In the genomic region with DNA sequence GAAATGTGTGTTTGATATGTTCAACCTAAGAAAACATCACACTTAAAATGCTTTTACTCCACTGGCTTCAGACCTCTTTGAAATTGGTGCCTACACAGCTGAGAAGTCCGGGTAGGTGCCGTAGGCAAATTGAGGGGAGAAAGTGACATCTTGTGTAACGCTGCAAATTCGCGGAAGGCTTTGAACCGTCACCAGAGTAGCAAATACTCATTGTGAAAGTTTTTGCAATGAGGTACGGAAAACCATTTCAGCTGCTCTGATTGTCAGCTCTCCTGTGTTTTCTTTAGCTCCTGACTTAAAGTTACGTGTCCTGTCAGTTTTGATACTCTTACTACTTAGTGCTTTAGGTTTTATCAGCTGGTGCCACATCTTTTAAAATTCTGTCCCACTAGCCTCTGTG, we compare ENCODE assay signal across 8 cellular contexts.
DNase-seq lines count a peak whose midpoint lies in the region; ATAC-seq, FAIRE-seq and TF ChIP-seq lines count a peak whose summit lies in the region.

No MANE protein-coding gene starts in this region.

- no peak for TF ChIP-seq CTCF in GM12865 (IDR thresholded peaks at IDR 0.05; ENCODE audit: insufficient read depth, low read depth, low read length, missing control alignments)
- TF ChIP-seq CTCF in left lung (IDR thresholded peaks at IDR 0.05), result no peak

- H3K27ac ChIP-seq in left lung (peak overlapping the region in 1 of 2 donors; percentile 33), GM23248 (no peak overlapping the region)

- ATAC-seq in GM21360 (IDR thresholded peaks at IDR 0.05; ENCODE audit: unreplicated experiment) (peak; percentile 97), HG03571 (IDR thresholded peaks at IDR 0.05; ENCODE audit: unreplicated experiment) (peak; percentile 71), left lung (peak; percentile 37)

- no peak for FAIRE-seq in HTR-8/SVneo (lab: Jason Lieb, UNC)

- no peak overlapping the region for H3K4me2 ChIP-seq in GM23248 (ENCODE audit: unreplicated experiment)

- DNase-seq in GM12865 (ENCODE audit: low read depth) (peak; percentile 80), left lung (no peak), GM23248 (no peak), iPS-NIHi11 (ENCODE audit: low spot score) (no peak), posterior vena cava (ENCODE audit: low spot score) (no peak), HTR-8/SVneo (ENCODE audit: insufficient read length, low spot score) (no peak)

- in situ Hi-C loops in GM23248 (cut with MboI), result no loop called here

- intact Hi-C loops in left lung (cut with DNase I), result no loop called here
- intact Hi-C loops in posterior vena cava (cut with DNase I), result no loop called here

- H3K4me1 ChIP-seq in left lung, result peaks cover 12 to 16% of the 10 kb centered on the region in 2 donors
- peaks cover 4% of the 10 kb centered on the region for H3K4me1 ChIP-seq in GM23248 (ENCODE audit: insufficient read depth)

- H3F3A ChIP-seq in GM23248 (ENCODE audit: insufficient read depth), result no peaks in the 10 kb centered on the region

- H3K9me3 ChIP-seq in left lung (no peaks in the 10 kb centered on the region), GM23248 (ENCODE audit: low read depth) (no peaks in the 10 kb centered on the region)

- H3K4me3 ChIP-seq in GM12865 (ENCODE audit: low read depth, low read length) (no peak overlapping the region), left lung (no peak overlapping the region), GM23248 (no peak overlapping the region)

- no peaks in the 10 kb centered on the region for H3K79me2 ChIP-seq in GM23248 (ENCODE audit: insufficient read depth)

- no peaks in the 10 kb centered on the region for H3K27me3 ChIP-seq in left lung
- H3K27me3 ChIP-seq in GM23248 (replicated peaks; ENCODE audit: insufficient read depth), result peaks cover 6% of the 10 kb centered on the region

- no peak overlapping the region for H3K9ac ChIP-seq in GM23248

- WGBS in GM23248 (ENCODE audit: low coverage in 1 of 2, low lambda C conversion rate in 2 of 2, missing lambda C conversion rate in 2 of 2), 2 experiments, result 59 to 60% methylated on average over 8 of the region's 8 CpGs

- H2AFZ ChIP-seq in GM23248, result no peak overlapping the region

- no peaks in the 10 kb centered on the region for H3K9me2 ChIP-seq in GM23248 (ENCODE audit: insufficient read depth)

- no peaks in the 10 kb centered on the region for H4K20me1 ChIP-seq in GM23248 (ENCODE audit: insufficient read depth)

- H3K36me3 ChIP-seq in left lung, result no peaks in the 10 kb centered on the region
- no peaks in the 10 kb centered on the region for H3K36me3 ChIP-seq in GM23248 (ENCODE audit: low read depth)

Comparison
In these comparisons a context has a peak if more than half of its experiments do, and no peak if none do; other contexts are left out.
1. ATAC-seq: peak in every context shown above with its lines; median percentile 97 in GM21360; 71 in HG03571; 37 in left lung.